In genomic region chr5:43251754-43252153, GRCh38 we compare ENCODE assay signal across 1 cellular context.
TF ChIP-seq lines count a peak whose summit lies in the region.

No MANE protein-coding gene starts in this region.

TF ChIP-seq in GM12878, 131 proteins besides CTCF, POLR2A, EP300 and RAD21 (continued from another document):
- TF ChIP-seq, protein P1, sequence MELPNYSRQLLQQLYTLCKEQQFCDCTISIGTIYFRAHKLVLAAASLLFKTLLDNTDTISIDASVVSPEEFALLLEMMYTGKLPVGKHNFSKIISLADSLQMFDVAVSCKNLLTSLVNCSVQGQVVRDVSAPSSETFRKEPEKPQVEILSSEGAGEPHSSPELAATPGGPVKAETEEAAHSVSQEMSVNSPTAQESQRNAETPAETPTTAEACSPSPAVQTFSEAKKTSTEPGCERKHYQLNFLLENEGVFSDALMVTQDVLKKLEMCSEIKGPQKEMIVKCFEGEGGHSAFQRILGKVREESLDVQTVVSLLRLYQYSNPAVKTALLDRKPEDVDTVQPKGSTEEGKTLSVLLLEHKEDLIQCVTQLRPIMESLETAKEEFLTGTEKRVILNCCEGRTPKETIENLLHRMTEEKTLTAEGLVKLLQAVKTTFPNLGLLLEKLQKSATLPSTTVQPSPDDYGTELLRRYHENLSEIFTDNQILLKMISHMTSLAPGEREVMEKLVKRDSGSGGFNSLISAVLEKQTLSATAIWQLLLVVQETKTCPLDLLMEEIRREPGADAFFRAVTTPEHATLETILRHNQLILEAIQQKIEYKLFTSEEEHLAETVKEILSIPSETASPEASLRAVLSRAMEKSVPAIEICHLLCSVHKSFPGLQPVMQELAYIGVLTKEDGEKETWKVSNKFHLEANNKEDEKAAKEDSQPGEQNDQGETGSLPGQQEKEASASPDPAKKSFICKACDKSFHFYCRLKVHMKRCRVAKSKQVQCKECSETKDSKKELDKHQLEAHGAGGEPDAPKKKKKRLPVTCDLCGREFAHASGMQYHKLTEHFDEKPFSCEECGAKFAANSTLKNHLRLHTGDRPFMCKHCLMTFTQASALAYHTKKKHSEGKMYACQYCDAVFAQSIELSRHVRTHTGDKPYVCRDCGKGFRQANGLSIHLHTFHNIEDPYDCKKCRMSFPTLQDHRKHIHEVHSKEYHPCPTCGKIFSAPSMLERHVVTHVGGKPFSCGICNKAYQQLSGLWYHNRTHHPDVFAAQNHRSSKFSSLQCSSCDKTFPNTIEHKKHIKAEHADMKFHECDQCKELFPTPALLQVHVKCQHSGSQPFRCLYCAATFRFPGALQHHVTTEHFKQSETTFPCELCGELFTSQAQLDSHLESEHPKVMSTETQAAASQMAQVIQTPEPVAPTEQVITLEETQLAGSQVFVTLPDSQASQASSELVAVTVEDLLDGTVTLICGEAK (IDR thresholded peaks at IDR 0.05; ENCODE audit: borderline replicate concordance) = no peak
- TF ChIP-seq BHLHE40 (IDR thresholded peaks at IDR 0.05; ENCODE audit: borderline replicate concordance in 1 of 2, low read depth in 2 of 2, low read length in 1 of 2) (no peak), BRCA1 (IDR thresholded peaks at IDR 0.05; ENCODE audit: low read depth, low read length) (no peak), POLR2AphosphoS5 (IDR thresholded peaks at IDR 0.05; ENCODE audit: low read length) (no peak), RAD51 (IDR thresholded peaks at IDR 0.05) (peak; percentile 36; the same call in 1 of the 2 replicates)
